In genomic region chr9:94922098-94922607, GRCh38 we compare ENCODE assay signal across 8 cellular contexts.
A peak's percentile ranks its signal among the peaks of the same experiment; 100 is the strongest.
DNase-seq lines count a peak whose midpoint lies in the region; ATAC-seq and TF ChIP-seq lines count a peak whose summit lies in the region.

No MANE protein-coding gene starts in this region.

- peak overlapping the region; percentile 76 for H3K4me2 ChIP-seq in GM23248 (ENCODE audit: unreplicated experiment)

- H3K9me2 ChIP-seq in GM23248 (ENCODE audit: insufficient read depth): no peaks in the 10 kb centered on the region

- in situ Hi-C loops in GM23248 (cut with MboI): no loop called here

- no peaks in the 10 kb centered on the region for H3K9me3 Mint-ChIP-seq in activated CD4-positive, alpha-beta T cell treated with anti-CD3 and anti-CD28 coated beads, Interleukin-2, amount 10 ng/mL, durations not matched to agents 7 days and 5 days
- no peaks in the 10 kb centered on the region for H3K9me3 Mint-ChIP-seq in activated T-helper 1 cell treated with anti-CD3 and anti-CD28 coated beads, Interleukin-12 subunit alpha, Interleukin-12 subunit beta, Interleukin-2, Interleukin-4 antibody, amounts not matched to agents 30 ng/mL and 10 ng/mL and 1 ng/mL, durations not matched to agents 14 hours and 24 hours and 36 hours

- peak overlapping the region; percentile 93 for H3K27ac ChIP-seq in GM23248
- peak overlapping the region; percentile 82 to 90 (median 84) for H3K27ac ChIP-seq in gastroesophageal sphincter

- ATAC-seq in gastroesophageal sphincter (peak; percentile 40), GM21737 (IDR thresholded peaks at IDR 0.05; ENCODE audit: unreplicated experiment) (no peak)

- H3K27ac Mint-ChIP-seq in activated CD4-positive, alpha-beta T cell treated with anti-CD3 and anti-CD28 coated beads, Interleukin-2, amount 10 ng/mL, durations not matched to agents 7 days and 5 days: no peak overlapping the region
- no peak overlapping the region for H3K27ac Mint-ChIP-seq in activated T-helper 1 cell treated with anti-CD3 and anti-CD28 coated beads, Interleukin-12 subunit alpha, Interleukin-12 subunit beta, Interleukin-2, Interleukin-4 antibody, amounts not matched to agents 30 ng/mL and 10 ng/mL and 1 ng/mL, durations not matched to agents 14 hours and 24 hours and 36 hours

- H2AFZ ChIP-seq in GM23248: no peak overlapping the region

- TF ChIP-seq EP300 in gastroesophageal sphincter (IDR thresholded peaks at IDR 0.05): no peak

- no peaks in the 10 kb centered on the region for H3K4me1 Mint-ChIP-seq in activated CD4-positive, alpha-beta T cell treated with anti-CD3 and anti-CD28 coated beads, Interleukin-2, amount 10 ng/mL, durations not matched to agents 7 days and 5 days
- H3K4me1 Mint-ChIP-seq in activated T-helper 1 cell treated with anti-CD3 and anti-CD28 coated beads, Interleukin-12 subunit alpha, Interleukin-12 subunit beta, Interleukin-2, Interleukin-4 antibody, amounts not matched to agents 30 ng/mL and 10 ng/mL and 1 ng/mL, durations not matched to agents 14 hours and 24 hours and 36 hours (ENCODE audit: low read depth): no peaks in the 10 kb centered on the region

- H3K9me3 ChIP-seq in GM23248 (ENCODE audit: low read depth) (no peaks in the 10 kb centered on the region), gastroesophageal sphincter (no peaks in the 10 kb centered on the region)

- H3K36me3 Mint-ChIP-seq in activated CD4-positive, alpha-beta T cell treated with anti-CD3 and anti-CD28 coated beads, Interleukin-2, amount 10 ng/mL, durations not matched to agents 7 days and 5 days (ENCODE audit: low read depth): no peaks in the 10 kb centered on the region
- no peaks in the 10 kb centered on the region for H3K36me3 Mint-ChIP-seq in activated T-helper 1 cell treated with anti-CD3 and anti-CD28 coated beads, Interleukin-12 subunit alpha, Interleukin-12 subunit beta, Interleukin-2, Interleukin-4 antibody, amounts not matched to agents 30 ng/mL and 10 ng/mL and 1 ng/mL, durations not matched to agents 14 hours and 24 hours and 36 hours (ENCODE audit: low read depth)

- H4K20me1 ChIP-seq in GM23248 (ENCODE audit: insufficient read depth): no peaks in the 10 kb centered on the region

- H3K79me2 ChIP-seq in GM23248 (ENCODE audit: insufficient read depth): peaks cover 43% of the 10 kb centered on the region

- TF ChIP-seq CTCF in gastroesophageal sphincter (IDR thresholded peaks at IDR 0.05): no peak
- no peak for TF ChIP-seq CTCF in retinal pigment epithelial cell (conservative IDR thresholded peaks at IDR 0.05; ENCODE audit: low read depth, low read length)

- WGBS in GM23248 (ENCODE audit: low coverage in 1 of 2, low lambda C conversion rate in 2 of 2, missing lambda C conversion rate in 2 of 2), 2 experiments: 3 to 5% methylated on average over 10 of the region's 10 CpGs
- 0 to 24% methylated on average over 1 to 10 of the region's 10 CpGs for WGBS in gastroesophageal sphincter (ENCODE audit: low coverage in 1 of 2), 2 donors

- CTCF ChIA-PET in activated CD4-positive, alpha-beta T cell treated with anti-CD3 and anti-CD28 coated beads, Interleukin-2, amount 10 ng/mL, durations not matched to agents 7 days and 5 days (lab: Charles Lee): no interaction called here

- DNase-seq in GM23248 (peak; percentile 95), SW 1271 (lab: John Stamatoyannopoulos, UW) (peak; percentile 45 to 91), retinal pigment epithelial cell (ENCODE audit: low read depth) (peak; percentile 91), NCI-H82 (lab: John Stamatoyannopoulos, UW) (no peak)
- no peak for DNase-seq in activated CD4-positive, alpha-beta T cell treated with anti-CD3 and anti-CD28 coated beads, Interleukin-2, amount 10 ng/mL, durations not matched to agents 7 days and 5 days
- no peak for DNase-seq in activated T-helper 1 cell treated with anti-CD3 and anti-CD28 coated beads, Interleukin-12 subunit alpha, Interleukin-12 subunit beta, Interleukin-2, Interleukin-4 antibody, amounts not matched to agents 30 ng/mL and 10 ng/mL and 1 ng/mL, durations not matched to agents 14 hours and 24 hours and 36 hours (ENCODE audit: low spot score)

- H3K36me3 ChIP-seq in GM23248 (ENCODE audit: low read depth): peaks cover 4% of the 10 kb centered on the region; the same call in 1 of the 2 replicates
- H3K36me3 ChIP-seq in gastroesophageal sphincter: no peaks in the 10 kb centered on the region

- H3K4me3 Mint-ChIP-seq in activated CD4-positive, alpha-beta T cell treated with anti-CD3 and anti-CD28 coated beads, Interleukin-2, amount 10 ng/mL, durations not matched to agents 7 days and 5 days: no peak overlapping the region
- no peak overlapping the region for H3K4me3 Mint-ChIP-seq in activated T-helper 1 cell treated with anti-CD3 and anti-CD28 coated beads, Interleukin-12 subunit alpha, Interleukin-12 subunit beta, Interleukin-2, Interleukin-4 antibody, amounts not matched to agents 30 ng/mL and 10 ng/mL and 1 ng/mL, durations not matched to agents 14 hours and 24 hours and 36 hours

- H3K4me1 ChIP-seq in GM23248 (ENCODE audit: insufficient read depth): peaks cover 51% of the 10 kb centered on the region
- peaks cover 7 to 57% (median 41%) of the 10 kb centered on the region in 3 donors for H3K4me1 ChIP-seq in gastroesophageal sphincter

- H3K27me3 ChIP-seq in GM23248 (replicated peaks; ENCODE audit: insufficient read depth): no peaks in the 10 kb centered on the region
- no peaks in the 10 kb centered on the region for H3K27me3 ChIP-seq in gastroesophageal sphincter

- H3F3A ChIP-seq in GM23248 (ENCODE audit: insufficient read depth): peaks cover 57% of the 10 kb centered on the region

- TF ChIP-seq POLR2A in gastroesophageal sphincter (IDR thresholded peaks at IDR 0.05): no peak

- intact Hi-C loops in activated T-helper 1 cell treated with anti-CD3 and anti-CD28 coated beads, Interleukin-12 subunit alpha, Interleukin-12 subunit beta, Interleukin-2, Interleukin-4 antibody, amounts not matched to agents 30 ng/mL and 10 ng/mL and 1 ng/mL, durations not matched to agents 14 hours and 24 hours and 36 hours (cut with micrococcal nuclease): no loop called here

- H3K9ac ChIP-seq in GM23248: peak overlapping the region; percentile 76

- H3K27me3 Mint-ChIP-seq in activated CD4-positive, alpha-beta T cell treated with anti-CD3 and anti-CD28 coated beads, Interleukin-2, amount 10 ng/mL, durations not matched to agents 7 days and 5 days: no peaks in the 10 kb centered on the region
- H3K27me3 Mint-ChIP-seq in activated T-helper 1 cell treated with anti-CD3 and anti-CD28 coated beads, Interleukin-12 subunit alpha, Interleukin-12 subunit beta, Interleukin-2, Interleukin-4 antibody, amounts not matched to agents 30 ng/mL and 10 ng/mL and 1 ng/mL, durations not matched to agents 14 hours and 24 hours and 36 hours (ENCODE audit: insufficient read depth): no peaks in the 10 kb centered on the region

- POLR2A ChIA-PET in activated CD4-positive, alpha-beta T cell treated with anti-CD3 and anti-CD28 coated beads, Interleukin-2, amount 10 ng/mL, durations not matched to agents 7 days and 5 days (lab: Charles Lee): no interaction called here

- H3K4me3 ChIP-seq in GM23248 (peak overlapping the region; percentile 56), gastroesophageal sphincter (no peak overlapping the region), retinal pigment epithelial cell (ENCODE audit: low read length) (no peak overlapping the region)

Comparison
In these comparisons a context has a peak if more than half of its experiments do, and no peak if none do; other contexts are left out.
1. DNase-seq: peak in GM23248 (single experiment), SW 1271 (2 of 2) and retinal pigment epithelial cell (single experiment); none in activated CD4-positive, alpha-beta T cell treated with anti-CD3 and anti-CD28 coated beads, Interleukin-2, amount 10 ng/mL, durations not matched to agents 7 days and 5 days (single experiment), activated T-helper 1 cell treated with anti-CD3 and anti-CD28 coated beads, Interleukin-12 subunit alpha, Interleukin-12 subunit beta, Interleukin-2, Interleukin-4 antibody, amounts not matched to agents 30 ng/mL and 10 ng/mL and 1 ng/mL, durations not matched to agents 14 hours and 24 hours and 36 hours (single experiment) and NCI-H82 (single experiment).